Comparison of ENCODE assay signal across 1 cellular context in the genomic region with DNA sequence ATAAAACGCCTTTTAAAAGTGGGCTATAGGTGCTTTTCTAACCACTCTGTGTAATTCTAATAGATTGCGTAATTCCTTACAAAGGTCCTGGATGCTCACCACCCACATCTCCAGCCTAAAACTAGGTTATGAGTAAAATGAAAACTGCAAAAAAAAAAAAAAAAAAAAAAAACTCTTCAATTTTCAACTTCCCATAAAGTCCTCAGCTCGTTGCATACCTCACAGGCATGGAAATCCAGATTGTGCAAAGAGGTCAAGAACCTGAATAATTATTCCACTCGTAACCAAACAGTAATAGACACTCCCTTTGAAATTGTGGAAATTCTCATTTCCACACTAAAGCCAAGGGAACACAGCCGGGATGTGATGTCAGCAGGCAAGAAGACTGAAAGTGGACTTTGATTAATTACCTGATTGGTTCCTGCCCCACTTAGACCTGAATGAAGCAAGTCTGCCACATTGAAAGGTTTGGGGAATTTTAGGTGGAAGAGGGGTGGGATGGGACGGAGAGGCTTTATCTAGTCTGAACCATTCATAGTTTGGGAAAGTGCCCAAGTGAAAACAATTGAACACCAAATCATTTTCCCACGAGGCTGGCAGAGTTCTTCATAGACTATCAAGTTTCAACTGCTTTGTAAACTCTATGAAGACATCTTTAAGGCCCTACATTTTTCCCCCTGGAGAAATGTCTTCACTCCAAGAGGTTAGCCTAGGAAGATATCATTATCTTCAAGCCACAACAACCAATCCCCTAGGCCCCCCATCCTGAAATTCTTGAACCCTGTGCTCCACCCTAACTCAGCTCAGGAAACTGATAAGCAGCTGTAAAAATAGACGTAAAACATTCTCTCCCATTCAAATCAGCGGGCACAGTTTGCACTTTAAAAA.
A peak's percentile ranks its signal among the peaks of the same experiment; 100 is the strongest.
TF ChIP-seq lines count a peak whose summit lies in the region.

No MANE protein-coding gene starts in this region.

TF ChIP-seq in HCT116, 20 proteins besides CTCF, POLR2A, EP300 and RAD21:
- TF ChIP-seq, protein P1, sequence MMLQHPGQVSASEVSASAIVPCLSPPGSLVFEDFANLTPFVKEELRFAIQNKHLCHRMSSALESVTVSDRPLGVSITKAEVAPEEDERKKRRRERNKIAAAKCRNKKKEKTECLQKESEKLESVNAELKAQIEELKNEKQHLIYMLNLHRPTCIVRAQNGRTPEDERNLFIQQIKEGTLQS (IDR thresholded peaks at IDR 0.05) = no peak
- peak; percentile 39; the same call in 1 of the 2 replicates for TF ChIP-seq CEBPB (IDR thresholded peaks at IDR 0.05; ENCODE audit: low read depth)
- TF ChIP-seq SIN3A (IDR thresholded peaks at IDR 0.05; ENCODE audit: low read depth) = no peak
- no peak for TF ChIP-seq ZFX (IDR thresholded peaks at IDR 0.05)
